Comparison of ENCODE assay signal across 10 cellular contexts in genomic region chr7:101940830-101941229, GRCh38.
A peak's percentile ranks its signal among the peaks of the same experiment; 100 is the strongest.
DNase-seq lines count a peak whose midpoint lies in the region; ATAC-seq lines count a peak whose summit lies in the region.
"Had no signal": no experiment of that assay in that cellular context is flagged by ENCODE, and none has a peak within 500 bp of the region (broad histone marks: within the 10 kb centered on the region; RNA-seq: fewer than 3 reads in every experiment).

No MANE protein-coding gene starts in this region.

- H3K27ac ChIP-seq in muscle layer of colon (ENCODE audit: low read depth, low read length) = peak overlapping the region; percentile 87
- H3K27ac ChIP-seq: suprapubic skin had no signal

- in situ Hi-C loops in Caki2 (cut with HindIII; ENCODE audit: low pct_unique_long_range_greater_than_20kb, low sequenced_read_pairs) = no loop called here

- no peaks in the 10 kb centered on the region for H3K9me3 Mint-ChIP-seq in activated CD4-positive, alpha-beta T cell treated with anti-CD3 and anti-CD28 coated beads, Interleukin-2, amount 10 ng/mL, durations not matched to agents 7 days and 5 days

- H3K4me3 ChIP-seq in muscle layer of colon (ENCODE audit: low read depth in 1 of 2, low read length in 2 of 2) = peak overlapping the region in 1 of 2 donors; percentile 29
- H3K4me3 ChIP-seq: suprapubic skin had no signal

- DNase-seq in Caki2 (ENCODE audit: low read depth) = peak; percentile 27
- DNase-seq in NCI-H1417 treated with DMSO at 0.1 percent for 48 hours (lab: John Stamatoyannopoulos, UW) = peak; percentile 31
- DNase-seq in cerebellum (ENCODE audit: low spot score) = peak; percentile 65
- DNase-seq in activated CD4-positive, alpha-beta T cell treated with anti-CD3 and anti-CD28 coated beads, Interleukin-2, amount 10 ng/mL, durations not matched to agents 7 days and 5 days = no peak
- DNase-seq: activated CD4-positive, alpha-beta T cell treated with anti-CD3 and anti-CD28 coated beads for 1 hour had no signal

- peaks cover 72% of the 10 kb centered on the region for H3K4me1 ChIP-seq in muscle layer of colon (ENCODE audit: insufficient read depth, low read length)

- CTCF ChIA-PET in activated CD4-positive, alpha-beta T cell treated with anti-CD3 and anti-CD28 coated beads, Interleukin-2, amount 10 ng/mL, durations not matched to agents 7 days and 5 days (lab: Charles Lee) = interaction anchor here (0.7 to 0.9 kb wide), 3 partner anchors 11 to 155 kb away, joined by 3 to 4 read pairs (median 3); no protein-coding TSS in a partner anchor

- no peaks in the 10 kb centered on the region for H3K27me3 ChIP-seq in muscle layer of colon (ENCODE audit: control insufficient read depth in 1 of 2, insufficient read depth in 2 of 2, low read length in 2 of 2)
- H3K27me3 ChIP-seq: suprapubic skin had no signal

- H3K36me3 Mint-ChIP-seq in activated CD4-positive, alpha-beta T cell treated with anti-CD3 and anti-CD28 coated beads, Interleukin-2, amount 10 ng/mL, durations not matched to agents 7 days and 5 days (ENCODE audit: low read depth) = no peaks in the 10 kb centered on the region

- peaks cover 1% of the 10 kb centered on the region for H3K4me1 Mint-ChIP-seq in activated CD4-positive, alpha-beta T cell treated with anti-CD3 and anti-CD28 coated beads, Interleukin-2, amount 10 ng/mL, durations not matched to agents 7 days and 5 days

- ATAC-seq in GM21737 (IDR thresholded peaks at IDR 0.05; ENCODE audit: unreplicated experiment) (no peak), HG02623 (IDR thresholded peaks at IDR 0.05; ENCODE audit: unreplicated experiment) (no peak), HG03196 (IDR thresholded peaks at IDR 0.05; ENCODE audit: unreplicated experiment) (no peak)

- no peaks in the 10 kb centered on the region for H3K36me3 ChIP-seq in muscle layer of colon (ENCODE audit: insufficient read depth, low read length)
- H3K36me3 ChIP-seq: suprapubic skin had no signal

- POLR2A ChIA-PET in activated CD4-positive, alpha-beta T cell treated with anti-CD3 and anti-CD28 coated beads, Interleukin-2, amount 10 ng/mL, durations not matched to agents 7 days and 5 days (lab: Charles Lee) = no interaction called here

- no peaks in the 10 kb centered on the region for H3K27me3 Mint-ChIP-seq in activated CD4-positive, alpha-beta T cell treated with anti-CD3 and anti-CD28 coated beads, Interleukin-2, amount 10 ng/mL, durations not matched to agents 7 days and 5 days

- H3K9ac ChIP-seq in muscle layer of colon (ENCODE audit: low read length) = peak overlapping the region; percentile 12

- no peak overlapping the region for H3K4me3 Mint-ChIP-seq in activated CD4-positive, alpha-beta T cell treated with anti-CD3 and anti-CD28 coated beads, Interleukin-2, amount 10 ng/mL, durations not matched to agents 7 days and 5 days

- no peak overlapping the region for H3K27ac Mint-ChIP-seq in activated CD4-positive, alpha-beta T cell treated with anti-CD3 and anti-CD28 coated beads, Interleukin-2, amount 10 ng/mL, durations not matched to agents 7 days and 5 days

- no peaks in the 10 kb centered on the region for H3K9me3 ChIP-seq in muscle layer of colon (ENCODE audit: low read length)
- H3K9me3 ChIP-seq: suprapubic skin had no signal
